In genomic region chr3:72891053-72891855, GRCh38 we compare ENCODE assay signal across 8 cellular contexts. TPM values are rescaled to one million over a fixed set of nuclear protein-coding genes. Genes with fewer than 3 reads are reported as not detected.
A peak's percentile ranks its signal among the peaks of the same experiment; 100 is the strongest.
DNase-seq lines count a peak whose midpoint lies in the region; ATAC-seq and TF ChIP-seq lines count a peak whose summit lies in the region.

No MANE protein-coding gene starts in this region.

- no peaks in the 10 kb centered on the region for H3K79me2 ChIP-seq in PC-9 (ENCODE audit: low read depth)

- DNase-seq in EL (peak; percentile 99), PC-9 (peak; percentile 41 to 53), fibroblast of gingiva (ENCODE audit: low read depth) (peak; percentile 91), psoas muscle (peak in 1 of 2 donors; percentile 52), NCI-H1694 (lab: John Stamatoyannopoulos, UW) (no peak), left lobe of liver (ENCODE audit: low spot score) (no peak)

- ATAC-seq in psoas muscle (peak in 3 of 4 donors; percentile 28 to 64 (median 31)), GM21786 (IDR thresholded peaks at IDR 0.05; ENCODE audit: unreplicated experiment) (no peak), GM19351 (IDR thresholded peaks at IDR 0.05; ENCODE audit: unreplicated experiment) (no peak), left lobe of liver (no peak)

- no TSS peak for BruUV-seq in PC-9 (replicated peaks; lab: Mats Ljungman, UMichigan)

- intact Hi-C loops in PC-9 (cut with micrococcal nuclease; ENCODE audit: unreplicated experiment), result no loop called here
- intact Hi-C loops in psoas muscle (cut with DNase I), result no loop called here

- POLR2A ChIA-PET in PC-9 (lab: Charles Lee; ENCODE audit: unreplicated experiment), result no interaction called here

- no peaks in the 10 kb centered on the region for H3K36me3 ChIP-seq in PC-9 (ENCODE audit: low read depth)
- H3K36me3 ChIP-seq in psoas muscle (ENCODE audit: insufficient read depth in 1 of 2, low read depth in 1 of 2), result no peaks in the 10 kb centered on the region

- H3K4me1 ChIP-seq in PC-9 (replicated peaks; ENCODE audit: insufficient read depth) (peaks cover 39% of the 10 kb centered on the region), psoas muscle (peaks cover 8% of the 10 kb centered on the region)

- WGBS in psoas muscle, 3 donors, result 24 to 42% (median 28%) methylated on average over 8 of the region's 8 CpGs

- H3K27me3 ChIP-seq in PC-9 (ENCODE audit: insufficient read depth, low read depth) (no peaks in the 10 kb centered on the region), psoas muscle (ENCODE audit: insufficient read depth in 3 of 3, low read length in 2 of 3) (peaks cover 0 to 1% (median 0%) of the 10 kb centered on the region in 3 donors)

- no peaks in the 10 kb centered on the region for H3K9me2 ChIP-seq in PC-9 (ENCODE audit: insufficient read depth)

- peak overlapping the region; percentile 40; the same call in 1 of the 2 replicates for H3K4me2 ChIP-seq in PC-9

- no peak overlapping the region for H3K4me3 ChIP-seq in PC-9
- no peak overlapping the region for H3K4me3 ChIP-seq in psoas muscle

- H3K9me3 ChIP-seq in PC-9 (ENCODE audit: insufficient read depth, low read depth) (no peaks in the 10 kb centered on the region), psoas muscle (no peaks in the 10 kb centered on the region)

- TF ChIP-seq CTCF in PC-9 (conservative IDR thresholded peaks at IDR 0.05) (no peak), psoas muscle (IDR thresholded peaks at IDR 0.05) (no peak)

- H4K20me1 ChIP-seq in PC-9 (ENCODE audit: insufficient read depth), result no peaks in the 10 kb centered on the region

- CTCF ChIA-PET in PC-9 (lab: Charles Lee), result no interaction called here

- no peak overlapping the region for H3K27ac ChIP-seq in PC-9
- H3K27ac ChIP-seq in psoas muscle, result peak overlapping the region; percentile 30

- no peak overlapping the region for H2AFZ ChIP-seq in PC-9

- peaks cover 26% of the 10 kb centered on the region for H3F3A ChIP-seq in PC-9 (ENCODE audit: insufficient read depth, low read depth)

RNA-seq across cellular contexts. Expression of gene GXYLT2, which starts 3.4 kb away (rescaled TPM):
- total RNA-seq in PC-9 (2021), result 1.7 and 2.9 TPM in 2 replicates
- 1 to 10 TPM in 3 of 4 donors, under 1 TPM in 1; 0.84 to 5.9 (median 1.8) TPM for total RNA-seq in psoas muscle
- under 1 TPM; 0.04 to 0.38 (median 0.16) TPM for polyA plus RNA-seq in psoas muscle
- total RNA-seq in left lobe of liver, result 0.20 TPM

RNA-seq across cellular contexts. Expression of gene SHQ1, which starts 43.0 kb away (rescaled TPM):
- 24.4 and 24.8 TPM in 2 replicates for total RNA-seq in PC-9 (2021)
- total RNA-seq in psoas muscle, result 10 to 100 TPM in 3 of 4 donors, 1 to 10 TPM in 1; 6.2 to 20.6 (median 18.3) TPM
- polyA plus RNA-seq in psoas muscle, result 10 to 100 TPM in 2 of 3 donors, 1 to 10 TPM in 1; 8.8 to 15.9 (median 11.0) TPM
- total RNA-seq in left lobe of liver, result 8.7 TPM

Comparison
In these comparisons a context has a peak if more than half of its experiments do, and no peak if none do; other contexts are left out.
1. DNase-seq: peak in EL (single experiment), PC-9 (2 of 2) and fibroblast of gingiva (single experiment); none in NCI-H1694 (single experiment) and left lobe of liver (single experiment).
2. ATAC-seq: peak in psoas muscle (3 of 4); none in GM21786 (single experiment), GM19351 (single experiment) and left lobe of liver (single experiment).